ENCODE assay signal across 1 cellular context in the genomic region with DNA sequence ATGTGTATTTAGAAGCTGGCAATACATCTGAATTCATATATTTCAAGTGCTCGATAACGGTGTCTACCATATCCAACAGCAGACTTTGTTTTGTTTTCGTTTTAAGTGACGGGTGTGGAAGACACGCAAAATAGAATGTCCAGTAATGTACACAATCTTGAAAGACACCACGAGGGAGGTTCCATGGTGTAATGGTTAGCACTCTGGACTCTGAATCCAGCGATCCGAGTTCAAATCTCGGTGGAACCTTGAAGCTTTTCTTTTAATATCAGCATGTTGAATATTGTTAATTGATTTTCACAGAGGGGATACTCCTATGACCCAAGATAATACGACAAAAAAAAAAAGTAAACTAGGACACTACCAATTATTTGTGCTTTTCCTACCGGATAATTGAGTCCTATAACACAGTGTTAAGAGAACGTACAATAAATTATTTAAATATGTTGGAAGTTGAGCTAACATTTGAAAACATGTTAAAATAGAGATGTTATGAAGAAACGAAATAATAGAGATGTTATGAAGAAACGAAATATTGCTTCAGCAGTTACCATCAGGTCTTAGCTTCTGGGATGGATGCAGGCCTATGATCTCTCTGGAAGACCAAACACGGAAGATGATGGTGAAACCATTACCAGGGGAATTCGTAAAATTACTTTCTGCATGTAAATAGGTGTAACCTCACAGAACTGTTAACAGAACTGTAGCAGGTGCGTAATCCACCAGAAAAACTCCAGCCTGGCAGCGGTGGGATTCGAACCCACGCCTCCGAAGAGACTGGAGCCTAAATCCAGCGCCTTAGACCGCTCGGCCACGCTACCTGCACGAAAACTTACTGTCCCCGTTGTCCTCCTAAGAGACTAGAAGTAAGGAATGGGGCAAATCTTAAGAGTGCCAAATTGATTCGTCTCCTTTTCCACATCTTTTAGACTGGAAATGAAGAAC.
A peak's percentile ranks its signal among the peaks of the same experiment; 100 is the strongest.
TF ChIP-seq lines count a peak whose summit lies in the region.

No MANE protein-coding gene starts in this region.

TF ChIP-seq in K562, 482 proteins besides CTCF, POLR2A, EP300 and RAD21 (continued from another document and continues in another):
- TF ChIP-seq, protein P1, sequence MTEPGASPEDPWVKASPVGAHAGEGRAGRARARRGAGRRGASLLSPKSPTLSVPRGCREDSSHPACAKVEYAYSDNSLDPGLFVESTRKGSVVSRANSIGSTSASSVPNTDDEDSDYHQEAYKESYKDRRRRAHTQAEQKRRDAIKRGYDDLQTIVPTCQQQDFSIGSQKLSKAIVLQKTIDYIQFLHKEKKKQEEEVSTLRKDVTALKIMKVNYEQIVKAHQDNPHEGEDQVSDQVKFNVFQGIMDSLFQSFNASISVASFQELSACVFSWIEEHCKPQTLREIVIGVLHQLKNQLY (CRISPR knock-in tag; conservative IDR thresholded peaks at IDR 0.05) = no peak
- no peak for TF ChIP-seq TCF7L2 (IDR thresholded peaks at IDR 0.05; ENCODE audit: low read depth, low read length)
- TF ChIP-seq ZSCAN32 (CRISPR knock-in tag; IDR thresholded peaks at IDR 0.05) = no peak
- TF ChIP-seq ZNF644 (tag; IDR thresholded peaks at IDR 0.05; ENCODE audit: low read depth) = 0 out of 2 replicates have a peak, but pooled peaks have one; percentile 31
- TF ChIP-seq RBM15 (IDR thresholded peaks at IDR 0.05; ENCODE audit: insufficient read depth, low read length) = no peak
- no peak for TF ChIP-seq E2F3 (CRISPR knock-in tag; IDR thresholded peaks at IDR 0.05)
- TF ChIP-seq EHMT2 (IDR thresholded peaks at IDR 0.05) = no peak
- no peak for TF ChIP-seq ASH1L (IDR thresholded peaks at IDR 0.05; ENCODE audit: borderline replicate concordance, low read depth, partially characterized antibody)
- no peak for TF ChIP-seq RHOXF2B (CRISPR knock-in tag; conservative IDR thresholded peaks at IDR 0.05)
- TF ChIP-seq, protein P2, sequence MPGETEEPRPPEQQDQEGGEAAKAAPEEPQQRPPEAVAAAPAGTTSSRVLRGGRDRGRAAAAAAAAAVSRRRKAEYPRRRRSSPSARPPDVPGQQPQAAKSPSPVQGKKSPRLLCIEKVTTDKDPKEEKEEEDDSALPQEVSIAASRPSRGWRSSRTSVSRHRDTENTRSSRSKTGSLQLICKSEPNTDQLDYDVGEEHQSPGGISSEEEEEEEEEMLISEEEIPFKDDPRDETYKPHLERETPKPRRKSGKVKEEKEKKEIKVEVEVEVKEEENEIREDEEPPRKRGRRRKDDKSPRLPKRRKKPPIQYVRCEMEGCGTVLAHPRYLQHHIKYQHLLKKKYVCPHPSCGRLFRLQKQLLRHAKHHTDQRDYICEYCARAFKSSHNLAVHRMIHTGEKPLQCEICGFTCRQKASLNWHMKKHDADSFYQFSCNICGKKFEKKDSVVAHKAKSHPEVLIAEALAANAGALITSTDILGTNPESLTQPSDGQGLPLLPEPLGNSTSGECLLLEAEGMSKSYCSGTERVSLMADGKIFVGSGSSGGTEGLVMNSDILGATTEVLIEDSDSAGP (CRISPR knock-in tag; IDR thresholded peaks at IDR 0.05) = no peak
- TF ChIP-seq BHLHE40 (IDR thresholded peaks at IDR 0.05; ENCODE audit: low read length) = peak; percentile 27; the same call in 1 of the 2 replicates
- TF ChIP-seq CC2D1A (IDR thresholded peaks at IDR 0.05) = no peak
- no peak for TF ChIP-seq GABPB2 (CRISPR knock-in tag; conservative IDR thresholded peaks at IDR 0.05)
- TF ChIP-seq FOXK1 (CRISPR knock-in tag; IDR thresholded peaks at IDR 0.05; ENCODE audit: borderline replicate concordance) = no peak
- no peak for TF ChIP-seq ZC3H11A (IDR thresholded peaks at IDR 0.05; ENCODE audit: low read depth, low read length)
- no peak for TF ChIP-seq CHD7 (IDR thresholded peaks at IDR 0.05; ENCODE audit: low read depth, low read length)
- peak; percentile 30 for TF ChIP-seq SMAD1 (IDR thresholded peaks at IDR 0.05; ENCODE audit: low read depth, low read length, partially characterized antibody)
- no peak for TF ChIP-seq RBFOX2 (IDR thresholded peaks at IDR 0.05; ENCODE audit: low read depth, low read length)
- no peak for TF ChIP-seq DIDO1 (tag; IDR thresholded peaks at IDR 0.05; ENCODE audit: low read depth)
- TF ChIP-seq RBM34 (IDR thresholded peaks at IDR 0.05; ENCODE audit: borderline replicate concordance, insufficient read depth, low read length) = no peak
- no peak; the same call in 1 of the 2 replicates for TF ChIP-seq EP400 (IDR thresholded peaks at IDR 0.05)
- no peak for TF ChIP-seq TOE1 (IDR thresholded peaks at IDR 0.05; ENCODE audit: borderline replicate concordance)
- no peak for TF ChIP-seq TOE1 (CRISPR knock-in tag; IDR thresholded peaks at IDR 0.05; ENCODE audit: borderline replicate concordance, low read depth)
- no peak for TF ChIP-seq E4F1 (CRISPR knock-in tag; IDR thresholded peaks at IDR 0.05; ENCODE audit: borderline replicate concordance)
- no peak for TF ChIP-seq RBBP5 (IDR thresholded peaks at IDR 0.05; ENCODE audit: borderline replicate concordance, insufficient read depth, low read length, poor library complexity, severe bottlenecking)
- TF ChIP-seq ZBTB1 (CRISPR knock-in tag; IDR thresholded peaks at IDR 0.05; ENCODE audit: borderline replicate concordance, low read depth) = no peak
- TF ChIP-seq, protein P3, sequence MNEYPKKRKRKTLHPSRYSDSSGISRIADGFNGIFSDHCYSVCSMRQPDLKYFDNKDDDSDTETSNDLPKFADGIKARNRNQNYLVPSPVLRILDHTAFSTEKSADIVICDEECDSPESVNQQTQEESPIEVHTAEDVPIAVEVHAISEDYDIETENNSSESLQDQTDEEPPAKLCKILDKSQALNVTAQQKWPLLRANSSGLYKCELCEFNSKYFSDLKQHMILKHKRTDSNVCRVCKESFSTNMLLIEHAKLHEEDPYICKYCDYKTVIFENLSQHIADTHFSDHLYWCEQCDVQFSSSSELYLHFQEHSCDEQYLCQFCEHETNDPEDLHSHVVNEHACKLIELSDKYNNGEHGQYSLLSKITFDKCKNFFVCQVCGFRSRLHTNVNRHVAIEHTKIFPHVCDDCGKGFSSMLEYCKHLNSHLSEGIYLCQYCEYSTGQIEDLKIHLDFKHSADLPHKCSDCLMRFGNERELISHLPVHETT (CRISPR knock-in tag; conservative IDR thresholded peaks at IDR 0.05 in 1 of 2, IDR thresholded peaks at IDR 0.05 in 1 of 2) = no peak
- peak; percentile 56; the same call in 1 of the 2 replicates for TF ChIP-seq ZSCAN29 (IDR thresholded peaks at IDR 0.05)
- no peak for TF ChIP-seq ZNF324 (CRISPR knock-in tag; IDR thresholded peaks at IDR 0.05)
